ENCODE assay signal across 8 cellular contexts in the genomic region with DNA sequence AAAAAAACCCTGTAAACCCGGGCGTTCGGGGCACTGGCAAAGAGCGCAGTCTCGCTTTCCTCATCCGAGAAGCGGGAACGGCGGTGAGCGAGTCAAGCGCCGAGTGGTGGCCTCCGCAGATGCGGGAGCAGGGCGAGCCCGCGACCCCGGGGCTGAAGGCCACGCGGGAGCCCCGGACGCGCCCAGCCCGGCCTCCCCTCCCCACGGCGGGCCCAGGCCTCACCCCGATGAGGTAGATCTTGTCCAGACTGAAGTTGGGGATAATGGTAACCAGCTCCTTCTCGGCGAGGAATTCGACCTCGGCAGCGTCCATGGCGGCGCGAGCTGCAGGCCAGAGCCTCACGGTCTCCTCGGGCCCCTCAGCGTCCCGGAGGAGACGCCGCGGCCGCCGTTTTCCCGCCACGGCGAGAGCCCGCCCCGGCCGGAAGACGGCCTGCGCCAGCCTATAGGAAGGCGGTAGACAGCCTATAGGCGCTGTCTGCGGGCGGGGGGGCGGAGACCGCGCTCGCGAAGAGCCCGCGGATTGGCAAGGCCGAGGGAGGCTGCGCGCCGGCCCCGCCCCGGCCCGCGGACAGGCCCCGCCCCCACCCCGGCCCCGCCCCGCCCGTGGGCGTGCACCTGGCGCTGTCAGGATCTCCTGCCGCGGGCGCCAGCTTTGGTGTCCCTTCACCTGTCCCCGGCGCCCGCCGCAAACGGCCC. TPM values are rescaled to one million over a fixed set of nuclear protein-coding genes. Genes with fewer than 3 reads are reported as not detected.
DNase-seq lines count a peak whose midpoint lies in the region; ATAC-seq and TF ChIP-seq lines count a peak whose summit lies in the region.

Gene GINS2, minus strand, starts transcription at position 369 of the 699 bp plus-strand sequence. Its CDS starts 56 bp downstream, at position 313.

- TF ChIP-seq CTCF in WTC11 (IDR thresholded peaks at IDR 0.05) (no peak), cardiac fibroblast (IDR thresholded peaks at IDR 0.05; ENCODE audit: low read depth, low read length) (no peak), spleen (IDR thresholded peaks at IDR 0.05 in 8 of 11, conservative IDR thresholded peaks at IDR 0.05 in 3 of 11) (no peak)

- peak within 1 kb of the TSS; percentile 99 for H2AFZ ChIP-seq in ACC112 (ENCODE audit: low read length, unreplicated experiment)

- peak; percentile 84 for DNase-seq in NCI-H226
- DNase-seq in WTC11 (ENCODE audit: low spot score) = peak; percentile 93
- peak; percentile 84 to 93 for DNase-seq in cardiac fibroblast (ENCODE audit: low read depth in 2 of 2)
- DNase-seq in inferior parietal cortex (ENCODE audit: extremely low spot score) = peak; percentile 75
- DNase-seq in spleen = peak; percentile 98

- POLR2A ChIA-PET in WTC11 (lab: Charles Lee) = interaction anchor here (0.6 to 1.3 kb wide), 2 partner anchors 27 to 454 kb away, joined by 4 to 6 read pairs; no protein-coding TSS in a partner anchor

- H3K9me3 ChIP-seq in spleen = no peaks in the 10 kb centered on the region

- peaks cover 10% of the 10 kb centered on the region for H3K4me1 Mint-ChIP-seq in WTC11

- H3K27me3 Mint-ChIP-seq in WTC11 (ENCODE audit: low read depth) = peaks cover 17% of the 10 kb centered on the region; the same call in 1 of the 2 replicates

- H3K27me3 ChIP-seq in ACC112 (ENCODE audit: insufficient read depth, low read length) (peaks cover 6% of the 10 kb centered on the region; the same call in 1 of the 2 replicates), spleen (replicated peaks in 1 of 7) (peaks cover 0 to 32% (median 0%) of the 10 kb centered on the region in 7 donors)

- no peak within 1 kb of the TSS for H3K27ac ChIP-seq in ACC112 (ENCODE audit: low read depth, low read length)
- peak within 1 kb of the TSS in 3 of 8 donors; percentile 18 to 36 (median 28) for H3K27ac ChIP-seq in spleen

- H3K4me3 ChIP-seq in ACC112 (ENCODE audit: low read depth, low read length) (peak within 1 kb of the TSS; percentile 98), cardiac fibroblast (replicated peaks in 1 of 2; ENCODE audit: low read depth in 2 of 2, low read length in 2 of 2) (peak within 1 kb of the TSS; percentile 70 to 75), spleen (peak within 1 kb of the TSS; percentile 59 to 87 (median 80))

- H3K4me3 Mint-ChIP-seq in WTC11 = peak within 1 kb of the TSS; percentile 74

- ATAC-seq in GM18867 (IDR thresholded peaks at IDR 0.05; ENCODE audit: unreplicated experiment) (peak; percentile 92), HG03097 (IDR thresholded peaks at IDR 0.05; ENCODE audit: low FRiP score, unreplicated experiment) (peak; percentile 89), WTC11 (peak; percentile 99)

- peaks cover 7% of the 10 kb centered on the region for H3K79me2 ChIP-seq in ACC112 (ENCODE audit: control insufficient read depth, insufficient read depth, low read length, unreplicated experiment)

- no peaks in the 10 kb centered on the region for H3K9me3 Mint-ChIP-seq in WTC11

- H3K4me1 ChIP-seq in ACC112 (ENCODE audit: control insufficient read depth, insufficient read depth, low read length, unreplicated experiment) = peaks cover 14% of the 10 kb centered on the region
- peaks cover 2 to 27% (median 20%) of the 10 kb centered on the region in 6 donors for H3K4me1 ChIP-seq in spleen

- CTCF ChIA-PET in WTC11 (lab: Charles Lee) = interaction anchor here (0.5 to 3.7 kb wide), 12 partner anchors 8 to 273 kb away, joined by 3 to 33 read pairs (median 4); no protein-coding TSS in a partner anchor

- intact Hi-C loops in spleen (cut with DNase I; ENCODE audit: low total_unique reads) = no loop called here

- no peak within 1 kb of the TSS for H3K27ac Mint-ChIP-seq in WTC11

- peaks cover 14% of the 10 kb centered on the region for H3K36me3 Mint-ChIP-seq in WTC11

- WGBS in spleen, 5 donors = 0 to 5% (median 1%) methylated on average over 17 to 86 of the region's 86 CpGs

- H3K36me3 ChIP-seq in ACC112 (ENCODE audit: insufficient read depth, low read length) = peaks cover 4% of the 10 kb centered on the region; the same call in 1 of the 2 replicates
- no peaks in the 10 kb centered on the region for H3K36me3 ChIP-seq in spleen

- TF ChIP-seq POLR2A in spleen (IDR thresholded peaks at IDR 0.05) = no peak

TF ChIP-seq in WTC11, 78 proteins besides CTCF, POLR2A, EP300 and RAD21 (continues in another document):
- peak; percentile 44; the same call in 1 of the 2 replicates for TF ChIP-seq JUN (CRISPR knock-in tag; IDR thresholded peaks at IDR 0.05)
- no peak for TF ChIP-seq ZNF425 (CRISPR knock-in tag; conservative IDR thresholded peaks at IDR 0.05)
- no peak for TF ChIP-seq TEAD1 (CRISPR knock-in tag; IDR thresholded peaks at IDR 0.05)
- peak; percentile 68; the same call in 1 of the 2 replicates for TF ChIP-seq FOXP4 (CRISPR knock-in tag; IDR thresholded peaks at IDR 0.05)
- TF ChIP-seq ZMAT4 (CRISPR knock-in tag; IDR thresholded peaks at IDR 0.05) = no peak
- peak; percentile 96 for TF ChIP-seq SP1 (CRISPR knock-in tag; conservative IDR thresholded peaks at IDR 0.05)
- no peak for TF ChIP-seq NR3C1 (CRISPR knock-in tag; conservative IDR thresholded peaks at IDR 0.05; ENCODE audit: low read depth)
- TF ChIP-seq ZNF219 (CRISPR knock-in tag; IDR thresholded peaks at IDR 0.05; ENCODE audit: borderline replicate concordance) = no peak
- TF ChIP-seq STAT6 (CRISPR knock-in tag; conservative IDR thresholded peaks at IDR 0.05; ENCODE audit: low read depth) = no peak
- no peak; the same call in 1 of the 2 replicates for TF ChIP-seq IRF2 (CRISPR knock-in tag; IDR thresholded peaks at IDR 0.05; ENCODE audit: borderline replicate concordance, low read depth)
- TF ChIP-seq ZNF423 (CRISPR knock-in tag; IDR thresholded peaks at IDR 0.05) = no peak
- TF ChIP-seq FOXJ3 (CRISPR knock-in tag; IDR thresholded peaks at IDR 0.05; ENCODE audit: borderline replicate concordance) = no peak
- peak; percentile 63 for TF ChIP-seq GABPB1 (CRISPR knock-in tag; IDR thresholded peaks at IDR 0.05)
- peak; percentile 17; the same call in 1 of the 2 replicates for TF ChIP-seq ZNF232 (CRISPR knock-in tag; IDR thresholded peaks at IDR 0.05)
- TF ChIP-seq NFYB (CRISPR knock-in tag; conservative IDR thresholded peaks at IDR 0.05; ENCODE audit: low read depth) = peak; percentile 88
- peak; percentile 84 for TF ChIP-seq CREB1 (CRISPR knock-in tag; IDR thresholded peaks at IDR 0.05)
- TF ChIP-seq ZNF671 (CRISPR knock-in tag; IDR thresholded peaks at IDR 0.05) = no peak

RNA-seq across cellular contexts. Expression of gene GINS2, which starts in this region (rescaled TPM):
- total RNA-seq in WTC11 (2021) = 35.5 to 38.4 TPM (median 38.0 TPM) in 3 replicates
- total RNA-seq in spleen = 1 to 10 TPM; 1.0 to 7.0 (median 2.3) TPM
- 1 to 10 TPM; 1.3 to 5.4 (median 2.3) TPM for polyA plus RNA-seq in spleen
